In the genomic region with DNA sequence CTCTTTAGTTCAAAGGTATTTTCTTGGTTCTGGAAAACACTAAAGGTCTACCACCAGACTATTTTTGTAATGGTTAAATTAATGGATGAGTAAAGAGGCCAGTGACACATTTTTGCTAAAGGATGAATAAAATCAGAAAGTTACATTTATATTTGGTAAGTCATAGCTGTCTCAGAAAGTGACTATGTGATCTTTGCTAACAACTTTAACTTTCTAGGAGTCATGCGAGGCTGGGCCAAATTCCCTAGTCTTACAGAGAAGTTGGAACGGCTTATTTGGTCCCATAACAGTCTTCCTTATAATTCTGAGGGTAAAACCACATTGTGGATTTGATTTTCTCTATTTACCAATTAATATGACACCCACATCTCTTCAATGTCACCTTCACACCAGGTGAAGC, we compare ENCODE assay signal across 19 cellular contexts.
DNase-seq lines count a peak whose midpoint lies in the region; ATAC-seq and TF ChIP-seq lines count a peak whose summit lies in the region.
"Had no signal": no experiment of that assay in that cellular context is flagged by ENCODE, and none has a peak within 500 bp of the region (broad histone marks: within the 10 kb centered on the region; RNA-seq: fewer than 3 reads in every experiment).

No MANE protein-coding gene starts in this region.

- in situ Hi-C loops in astrocyte of the spinal cord (cut with HindIII; ENCODE audit: low sequenced_read_pairs) (no loop called here), GM13976 (cut with MboI; ENCODE audit: low sequenced_read_pairs, unreplicated experiment) (no loop called here)

- no peaks in the 10 kb centered on the region for H3K27me3 ChIP-seq in H7 (ENCODE audit: control insufficient read depth, insufficient read depth, low read length)
- H3K27me3 ChIP-seq in psoas muscle (ENCODE audit: insufficient read depth in 3 of 3, low read length in 2 of 3), result no peaks in the 10 kb centered on the region
- H3K27me3 ChIP-seq: BLaER1, body of pancreas, heart right ventricle, upper lobe of right lung had no signal

- H3K9me3 ChIP-seq in psoas muscle, result no peaks in the 10 kb centered on the region
- H3K9me3 ChIP-seq: BLaER1, body of pancreas, heart right ventricle, upper lobe of right lung had no signal

- H3K36me3 ChIP-seq in H7 (replicated peaks; ENCODE audit: control insufficient read depth, insufficient read depth, low read length) (no peaks in the 10 kb centered on the region), psoas muscle (ENCODE audit: insufficient read depth in 1 of 2, low read depth in 1 of 2) (no peaks in the 10 kb centered on the region)
- H3K36me3 ChIP-seq: BLaER1, upper lobe of right lung had no signal

- no peak for TF ChIP-seq CTCF in astrocyte of the spinal cord (IDR thresholded peaks at IDR 0.05; ENCODE audit: low read depth, low read length)
- no peak for TF ChIP-seq CTCF in GM13976 (IDR thresholded peaks at IDR 0.05; ENCODE audit: borderline replicate concordance, control extremely low read depth, extremely low read depth, insufficient read depth, missing control alignments)
- TF ChIP-seq CTCF in psoas muscle (IDR thresholded peaks at IDR 0.05), result no peak

- intact Hi-C loops in psoas muscle (cut with DNase I), result no loop called here

- ATAC-seq in psoas muscle, result no peak
- ATAC-seq: body of pancreas; stimulated activated naive CD8-positive, alpha-beta T cell treated with anti-CD3 and anti-CD28 coated beads, Interleukin-15, amount 100 ng/mL, for 72 hours; upper lobe of right lung had no signal

- no peak overlapping the region for H3K27ac ChIP-seq in psoas muscle
- H3K27ac ChIP-seq: BLaER1, body of pancreas, upper lobe of right lung had no signal

- DNase-seq in ELR (ENCODE audit: low read depth), result peak; percentile 81
- DNase-seq in LHCN-M2 (ENCODE audit: low read depth), result peak; percentile 39
- peak; percentile 12 for DNase-seq in astrocyte of the spinal cord (ENCODE audit: low read depth, low spot score)
- peak; percentile 29 for DNase-seq in renal cortical epithelial cell (ENCODE audit: low read depth)
- DNase-seq in GM13976 (ENCODE audit: low spot score), result no peak
- DNase-seq in H7, result no peak
- DNase-seq in psoas muscle, result no peak
- DNase-seq: activated CD4-positive, alpha-beta memory T cell treated with anti-CD3 and anti-CD28 coated beads, Interleukin-2, amount 10 ng/mL, durations not matched to agents 7 days and 5 days; activated naive CD4-positive, alpha-beta T cell treated with anti-CD3 and anti-CD28 coated beads, Interleukin-2, amount 50 U/mL, for 16 hours; body of pancreas; heart right ventricle; immature natural killer cell; KBM-7; NK-92 treated with Interleukin-12 subunit alpha and Interleukin-12 subunit beta, amount 100 ng/mL, for 24 hours; stimulated activated CD4-positive, alpha-beta T cell treated with anti-CD3 and anti-CD28 coated beads, Interleukin-4, amount 100 ng/mL, for 4 hours; stimulated activated naive CD8-positive, alpha-beta T cell treated with anti-CD3 and anti-CD28 coated beads, Interleukin-15, amount 100 ng/mL, for 72 hours; T1000; upper lobe of right lung had no signal

- no peaks in the 10 kb centered on the region for H3K4me1 ChIP-seq in psoas muscle
- H3K4me1 ChIP-seq: upper lobe of right lung had no signal

- WGBS in psoas muscle, 3 donors, result 65 to 75% (median 69%) methylated on average over 2 of the region's 2 CpGs

- H3K4me3 ChIP-seq in astrocyte of the spinal cord (ENCODE audit: low read depth, low read length) (no peak overlapping the region), H7 (ENCODE audit: insufficient read depth, low read depth, low read length) (no peak overlapping the region), psoas muscle (no peak overlapping the region)
- H3K4me3 ChIP-seq: BLaER1, body of pancreas, heart right ventricle, upper lobe of right lung had no signal

Comparison
In these comparisons a context has a peak if more than half of its experiments do, and no peak if none do; other contexts are left out.
1. DNase-seq: peak in ELR (single experiment), LHCN-M2 (single experiment), astrocyte of the spinal cord (single experiment) and renal cortical epithelial cell (single experiment); none in GM13976 (single experiment), H7 (single experiment) and psoas muscle (0 of 2).